ENCODE assay signal across 1 cellular context in the genomic region with DNA sequence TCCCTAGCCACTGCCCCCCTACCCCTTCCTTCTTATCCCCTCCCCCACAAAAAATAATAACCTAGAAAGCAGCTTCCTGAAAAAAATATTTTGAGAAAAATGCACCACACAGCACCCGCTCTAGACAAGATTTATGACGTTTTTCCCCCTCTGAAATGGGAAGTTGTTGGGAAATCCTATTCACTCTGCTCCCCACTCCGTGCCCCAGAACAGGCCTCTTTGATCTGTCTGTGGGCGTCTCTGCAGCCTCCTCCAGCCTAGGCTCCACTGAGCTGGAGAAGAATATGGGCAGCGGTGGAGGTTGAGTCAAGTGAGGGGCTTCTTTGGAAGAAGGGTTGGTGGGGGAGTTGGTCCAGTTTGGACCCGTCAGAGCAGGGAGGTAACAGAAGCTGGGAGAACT.
TF ChIP-seq lines count a peak whose summit lies in the region.

No MANE protein-coding gene starts in this region.

TF ChIP-seq in SK-N-SH, 30 proteins besides CTCF, POLR2A, EP300 and RAD21 (continued from another document):
- TF ChIP-seq, protein P1, sequence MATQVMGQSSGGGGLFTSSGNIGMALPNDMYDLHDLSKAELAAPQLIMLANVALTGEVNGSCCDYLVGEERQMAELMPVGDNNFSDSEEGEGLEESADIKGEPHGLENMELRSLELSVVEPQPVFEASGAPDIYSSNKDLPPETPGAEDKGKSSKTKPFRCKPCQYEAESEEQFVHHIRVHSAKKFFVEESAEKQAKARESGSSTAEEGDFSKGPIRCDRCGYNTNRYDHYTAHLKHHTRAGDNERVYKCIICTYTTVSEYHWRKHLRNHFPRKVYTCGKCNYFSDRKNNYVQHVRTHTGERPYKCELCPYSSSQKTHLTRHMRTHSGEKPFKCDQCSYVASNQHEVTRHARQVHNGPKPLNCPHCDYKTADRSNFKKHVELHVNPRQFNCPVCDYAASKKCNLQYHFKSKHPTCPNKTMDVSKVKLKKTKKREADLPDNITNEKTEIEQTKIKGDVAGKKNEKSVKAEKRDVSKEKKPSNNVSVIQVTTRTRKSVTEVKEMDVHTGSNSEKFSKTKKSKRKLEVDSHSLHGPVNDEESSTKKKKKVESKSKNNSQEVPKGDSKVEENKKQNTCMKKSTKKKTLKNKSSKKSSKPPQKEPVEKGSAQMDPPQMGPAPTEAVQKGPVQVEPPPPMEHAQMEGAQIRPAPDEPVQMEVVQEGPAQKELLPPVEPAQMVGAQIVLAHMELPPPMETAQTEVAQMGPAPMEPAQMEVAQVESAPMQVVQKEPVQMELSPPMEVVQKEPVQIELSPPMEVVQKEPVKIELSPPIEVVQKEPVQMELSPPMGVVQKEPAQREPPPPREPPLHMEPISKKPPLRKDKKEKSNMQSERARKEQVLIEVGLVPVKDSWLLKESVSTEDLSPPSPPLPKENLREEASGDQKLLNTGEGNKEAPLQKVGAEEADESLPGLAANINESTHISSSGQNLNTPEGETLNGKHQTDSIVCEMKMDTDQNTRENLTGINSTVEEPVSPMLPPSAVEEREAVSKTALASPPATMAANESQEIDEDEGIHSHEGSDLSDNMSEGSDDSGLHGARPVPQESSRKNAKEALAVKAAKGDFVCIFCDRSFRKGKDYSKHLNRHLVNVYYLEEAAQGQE (IDR thresholded peaks at IDR 0.05; ENCODE audit: low read depth, low read length) = no peak
- TF ChIP-seq JUND (IDR thresholded peaks at IDR 0.05) (no peak), TCF12 (IDR thresholded peaks at IDR 0.05) (no peak), FOXM1 (IDR thresholded peaks at IDR 0.05; ENCODE audit: low read depth) (no peak), NRF1 (IDR thresholded peaks at IDR 0.05; ENCODE audit: low read depth, low read length) (no peak), YY1 (IDR thresholded peaks at IDR 0.05; ENCODE audit: low read depth) (no peak), FOXJ3 (CRISPR knock-in tag; IDR thresholded peaks at IDR 0.05) (no peak), GATA2 (CRISPR knock-in tag; IDR thresholded peaks at IDR 0.05) (no peak), RCOR1 (IDR thresholded peaks at IDR 0.05; ENCODE audit: low read length) (no peak)
- TF ChIP-seq, protein P2, sequence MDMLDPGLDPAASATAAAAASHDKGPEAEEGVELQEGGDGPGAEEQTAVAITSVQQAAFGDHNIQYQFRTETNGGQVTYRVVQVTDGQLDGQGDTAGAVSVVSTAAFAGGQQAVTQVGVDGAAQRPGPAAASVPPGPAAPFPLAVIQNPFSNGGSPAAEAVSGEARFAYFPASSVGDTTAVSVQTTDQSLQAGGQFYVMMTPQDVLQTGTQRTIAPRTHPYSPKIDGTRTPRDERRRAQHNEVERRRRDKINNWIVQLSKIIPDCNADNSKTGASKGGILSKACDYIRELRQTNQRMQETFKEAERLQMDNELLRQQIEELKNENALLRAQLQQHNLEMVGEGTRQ (IDR thresholded peaks at IDR 0.05; ENCODE audit: borderline replicate concordance, low read depth, low read length) = no peak
TF ChIP-seq in SK-N-SH: peak in this region for 0.
